16 cellular contexts compared by ENCODE assay signal in the genomic region with DNA sequence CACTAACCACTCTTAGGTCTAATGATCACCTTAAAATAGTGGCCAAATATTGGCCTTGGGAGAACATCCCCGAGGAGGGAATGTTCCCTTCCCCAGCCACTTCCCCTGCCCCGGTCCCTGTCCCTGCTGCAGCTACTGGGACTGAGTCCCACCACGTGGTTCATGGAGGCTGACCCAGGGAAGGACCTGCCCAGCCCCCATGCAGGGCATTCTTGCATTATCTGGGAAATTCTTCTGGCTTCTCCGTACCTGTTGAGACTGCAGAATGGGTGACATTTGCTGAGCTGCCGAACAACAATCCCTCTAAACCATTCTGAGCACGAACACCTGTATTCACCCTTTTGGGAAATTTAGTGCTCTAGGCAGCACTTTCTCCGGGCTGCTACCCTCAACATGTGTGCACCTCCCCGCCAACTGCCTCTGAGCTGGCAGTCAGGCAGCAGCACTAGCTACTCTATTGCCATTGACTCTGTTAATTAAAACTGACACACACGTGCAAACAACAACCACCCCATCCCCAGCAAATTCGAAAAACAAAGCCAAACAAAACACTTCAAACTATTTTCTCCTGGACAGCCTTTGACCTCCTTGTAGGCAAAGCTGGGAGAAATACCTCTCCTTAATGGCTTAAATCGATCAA.
DNase-seq lines count a peak whose midpoint lies in the region; ATAC-seq, FAIRE-seq and TF ChIP-seq lines count a peak whose summit lies in the region.
"Had no signal": no experiment of that assay in that cellular context is flagged by ENCODE, and none has a peak within 500 bp of the region (broad histone marks: within the 10 kb centered on the region; RNA-seq: fewer than 3 reads in every experiment).

No MANE protein-coding gene starts in this region.

- H3K4me3 Mint-ChIP-seq in activated CD4-positive, alpha-beta T cell treated with anti-CD3 and anti-CD28 coated beads, Interleukin-2, amount 10 ng/mL, durations not matched to agents 24 days and 14 days = no peak overlapping the region
- no peak overlapping the region for H3K4me3 Mint-ChIP-seq in activated T-cell treated with anti-CD3 and anti-CD28 coated beads, Interleukin-2, amount 50 U/mL, for 4 hours
- H3K4me3 Mint-ChIP-seq: CD14-positive monocyte; CD8-positive, alpha-beta T cell; H9; IgD-negative memory B cell had no signal

- FAIRE-seq in HTR-8/SVneo (lab: Jason Lieb, UNC) = no peak

- no peak overlapping the region for H2AFZ ChIP-seq in neural cell (ENCODE audit: low read depth, low read length)

- H3K4me3 ChIP-seq in esophagus muscularis mucosa = no peak overlapping the region
- H3K4me3 ChIP-seq in neural cell (ENCODE audit: low read length) = peak overlapping the region; percentile 5

- peak; percentile 37 for DNase-seq in activated CD4-positive, alpha-beta T cell treated with anti-CD3 and anti-CD28 coated beads, Interleukin-2, amount 10 ng/mL, durations not matched to agents 24 days and 14 days
- no peak for DNase-seq in activated CD4-positive, alpha-beta T cell treated with anti-CD3 and anti-CD28 coated beads, Interleukin-2, amount 50 U/mL, for 4 hours
- DNase-seq in esophagus muscularis mucosa (ENCODE audit: extremely low spot score) = peak; percentile 82
- no peak for DNase-seq in activated naive CD4-positive, alpha-beta T cell treated with anti-CD3 and anti-CD28 coated beads, Interleukin-2, amount 50 U/mL, for 72 hours (ENCODE audit: low spot score in 2 of 2)
- no peak for DNase-seq in activated T-cell treated with anti-CD3 and anti-CD28 coated beads, Interleukin-2, amount 50 U/mL, for 4 hours
- DNase-seq in activated CD4-positive, CD25-positive, alpha-beta regulatory T cell treated with anti-CD3 and anti-CD28 coated beads, Interleukin-2, amount 50 U/mL, for 72 hours = no peak
- no peak for DNase-seq in HTR-8/SVneo (ENCODE audit: insufficient read length, low spot score)
- DNase-seq: Caco-2; CD8-positive, alpha-beta T cell; DND-41; GF-D8; H9 had no signal

- no peak for TF ChIP-seq RAD21 in neural cell (conservative IDR thresholded peaks at IDR 0.05)

- no peaks in the 10 kb centered on the region for H3K79me2 ChIP-seq in neural cell (replicated peaks; ENCODE audit: insufficient read depth, low read length)

- WGBS in esophagus muscularis mucosa = 80% methylated on average over 11 of the region's 11 CpGs

- no peak overlapping the region for H3K9ac ChIP-seq in neural cell (ENCODE audit: low read length)

- no peaks in the 10 kb centered on the region for H3K36me3 Mint-ChIP-seq in activated CD4-positive, alpha-beta T cell treated with anti-CD3 and anti-CD28 coated beads, Interleukin-2, amount 10 ng/mL, durations not matched to agents 24 days and 14 days (ENCODE audit: low read depth)
- no peaks in the 10 kb centered on the region for H3K36me3 Mint-ChIP-seq in activated naive CD4-positive, alpha-beta T cell treated with anti-CD3 and anti-CD28 coated beads, Interleukin-2, amount 50 U/mL, for 72 hours
- no peaks in the 10 kb centered on the region for H3K36me3 Mint-ChIP-seq in activated T-cell treated with anti-CD3 and anti-CD28 coated beads, Interleukin-2, amount 50 U/mL, for 4 hours (ENCODE audit: insufficient read depth)
- H3K36me3 Mint-ChIP-seq: CD14-positive monocyte; CD8-positive, alpha-beta T cell; IgD-negative memory B cell had no signal

- no peak overlapping the region for H3K27ac Mint-ChIP-seq in activated CD4-positive, alpha-beta T cell treated with anti-CD3 and anti-CD28 coated beads, Interleukin-2, amount 10 ng/mL, durations not matched to agents 24 days and 14 days
- no peak overlapping the region for H3K27ac Mint-ChIP-seq in activated naive CD4-positive, alpha-beta T cell treated with anti-CD3 and anti-CD28 coated beads, Interleukin-2, amount 50 U/mL, for 72 hours
- H3K27ac Mint-ChIP-seq: CD14-positive monocyte; CD8-positive, alpha-beta T cell; H9; IgD-negative memory B cell had no signal

- H3K4me2 ChIP-seq in neural cell (ENCODE audit: low read length) = no peak overlapping the region

- H4K20me1 ChIP-seq in neural cell (ENCODE audit: insufficient read depth) = no peaks in the 10 kb centered on the region

- intact Hi-C loops in activated CD4-positive, alpha-beta T cell treated with anti-CD3 and anti-CD28 coated beads, Interleukin-2, amount 10 ng/mL, durations not matched to agents 24 days and 14 days (cut with micrococcal nuclease) = no loop called here
- intact Hi-C loops in esophagus muscularis mucosa (cut with DNase I) = no loop called here

- TF ChIP-seq CTCF in esophagus muscularis mucosa (IDR thresholded peaks at IDR 0.05) (no peak), neural cell (IDR thresholded peaks at IDR 0.05; ENCODE audit: poor library complexity, severe bottlenecking) (no peak)

- no peaks in the 10 kb centered on the region for H3K36me3 ChIP-seq in esophagus muscularis mucosa
- no peaks in the 10 kb centered on the region for H3K36me3 ChIP-seq in neural cell (ENCODE audit: insufficient read depth, low read length)

- TF ChIP-seq EP300 in esophagus muscularis mucosa (IDR thresholded peaks at IDR 0.05) (no peak), neural cell (conservative IDR thresholded peaks at IDR 0.05; ENCODE audit: poor library complexity, severe bottlenecking) (no peak)

- no peaks in the 10 kb centered on the region for H3K9me2 ChIP-seq in neural cell (ENCODE audit: insufficient read depth, low read length)

- no peaks in the 10 kb centered on the region for H3K9me3 ChIP-seq in esophagus muscularis mucosa
- no peaks in the 10 kb centered on the region for H3K9me3 ChIP-seq in neural cell (ENCODE audit: low read length)
- H3K9me3 ChIP-seq: Caco-2 had no signal

- no peak for ATAC-seq in activated naive CD4-positive, alpha-beta T cell treated with anti-CD3 and anti-CD28 coated beads, Interleukin-2, amount 50 U/mL, for 72 hours
- ATAC-seq in activated T-cell treated with anti-CD3 and anti-CD28 coated beads, Interleukin-2, amount 50 U/mL, for 4 hours = no peak
- ATAC-seq: CD8-positive, alpha-beta T cell had no signal

- no peaks in the 10 kb centered on the region for H3K4me1 Mint-ChIP-seq in activated CD4-positive, alpha-beta T cell treated with anti-CD3 and anti-CD28 coated beads, Interleukin-2, amount 10 ng/mL, durations not matched to agents 24 days and 14 days
- no peaks in the 10 kb centered on the region for H3K4me1 Mint-ChIP-seq in activated T-cell treated with anti-CD3 and anti-CD28 coated beads, Interleukin-2, amount 50 U/mL, for 4 hours (ENCODE audit: low read depth)
- H3K4me1 Mint-ChIP-seq: CD14-positive monocyte had no signal

- H3K27me3 ChIP-seq in esophagus muscularis mucosa = peaks cover 0 to 10% (median 0%) of the 10 kb centered on the region in 4 donors
- peaks cover 5% of the 10 kb centered on the region for H3K27me3 ChIP-seq in neural cell (ENCODE audit: insufficient read depth, low read depth, low read length)

- H3F3A ChIP-seq in neural cell (ENCODE audit: insufficient read depth, low read length, poor library complexity, severe bottlenecking) = no peaks in the 10 kb centered on the region

- no peak for TF ChIP-seq POLR2A in esophagus muscularis mucosa (IDR thresholded peaks at IDR 0.05; ENCODE audit: low read depth)

- no peaks in the 10 kb centered on the region for H3K27me3 Mint-ChIP-seq in activated CD4-positive, alpha-beta T cell treated with anti-CD3 and anti-CD28 coated beads, Interleukin-2, amount 10 ng/mL, durations not matched to agents 24 days and 14 days
- H3K27me3 Mint-ChIP-seq in activated T-cell treated with anti-CD3 and anti-CD28 coated beads, Interleukin-2, amount 50 U/mL, for 4 hours (ENCODE audit: low read depth) = peaks cover 2% of the 10 kb centered on the region
- H3K27me3 Mint-ChIP-seq: IgD-negative memory B cell had no signal

- H3K4me1 ChIP-seq in esophagus muscularis mucosa = no peaks in the 10 kb centered on the region
- H3K4me1 ChIP-seq: Caco-2 had no signal

- no peaks in the 10 kb centered on the region for H3K9me3 Mint-ChIP-seq in activated CD4-positive, alpha-beta T cell treated with anti-CD3 and anti-CD28 coated beads, Interleukin-2, amount 10 ng/mL, durations not matched to agents 24 days and 14 days
- no peaks in the 10 kb centered on the region for H3K9me3 Mint-ChIP-seq in activated naive CD4-positive, alpha-beta T cell treated with anti-CD3 and anti-CD28 coated beads, Interleukin-2, amount 50 U/mL, for 72 hours
- H3K9me3 Mint-ChIP-seq in activated T-cell treated with anti-CD3 and anti-CD28 coated beads, Interleukin-2, amount 50 U/mL, for 4 hours = no peaks in the 10 kb centered on the region
- H3K9me3 Mint-ChIP-seq: CD14-positive monocyte; CD8-positive, alpha-beta T cell; H9; IgD-negative memory B cell had no signal

- H3K27ac ChIP-seq in esophagus muscularis mucosa (replicated peaks in 1 of 4) (no peak overlapping the region), neural cell (ENCODE audit: low read length) (no peak overlapping the region)
- H3K27ac ChIP-seq: 22Rv1 had no signal

TF ChIP-seq in neural cell, 6 proteins besides CTCF, POLR2A, EP300 and RAD21 (continues in another document):
- TF ChIP-seq POLR2AphosphoS5 (IDR thresholded peaks at IDR 0.05) (no peak), MXI1 (conservative IDR thresholded peaks at IDR 0.05; ENCODE audit: poor library complexity, severe bottlenecking) (no peak), EZH2 (IDR thresholded peaks at IDR 0.05; ENCODE audit: borderline replicate concordance, insufficient read depth, low read length, poor library complexity, severe bottlenecking) (no peak), SMC3 (conservative IDR thresholded peaks at IDR 0.05; ENCODE audit: poor library complexity) (no peak)

Comparison
In these comparisons a context has a peak if more than half of its experiments do, and no peak if none do; other contexts are left out.
1. DNase-seq: peak in activated CD4-positive, alpha-beta T cell treated with anti-CD3 and anti-CD28 coated beads, Interleukin-2, amount 10 ng/mL, durations not matched to agents 24 days and 14 days (single experiment) and esophagus muscularis mucosa (single experiment); none in activated CD4-positive, alpha-beta T cell treated with anti-CD3 and anti-CD28 coated beads, Interleukin-2, amount 50 U/mL, for 4 hours (0 of 2), activated naive CD4-positive, alpha-beta T cell treated with anti-CD3 and anti-CD28 coated beads, Interleukin-2, amount 50 U/mL, for 72 hours (0 of 2), activated T-cell treated with anti-CD3 and anti-CD28 coated beads, Interleukin-2, amount 50 U/mL, for 4 hours (single experiment), activated CD4-positive, CD25-positive, alpha-beta regulatory T cell treated with anti-CD3 and anti-CD28 coated beads, Interleukin-2, amount 50 U/mL, for 72 hours (single experiment) and HTR-8/SVneo (single experiment).